Comparison of ENCODE assay signal across 9 cellular contexts in genomic region chr14:52069617-52070431, GRCh38. TPM values are rescaled to one million over a fixed set of nuclear protein-coding genes. Genes with fewer than 3 reads are reported as not detected.
A peak's percentile ranks its signal among the peaks of the same experiment; 100 is the strongest.
DNase-seq lines count a peak whose midpoint lies in the region; ATAC-seq and TF ChIP-seq lines count a peak whose summit lies in the region.
"Had no signal": no experiment of that assay in that cellular context is flagged by ENCODE, and none has a peak within 500 bp of the region (broad histone marks: within the 10 kb centered on the region; RNA-seq: fewer than 3 reads in every experiment).

No MANE protein-coding gene starts in this region.

- no peak overlapping the region for H3K27ac Mint-ChIP-seq in CD8-positive, alpha-beta T cell
- no peak overlapping the region for H3K27ac Mint-ChIP-seq in nephron progenitor cell

- peaks cover 36% of the 10 kb centered on the region for H3K27me3 Mint-ChIP-seq in CD8-positive, alpha-beta T cell (ENCODE audit: low read depth)
- H3K27me3 Mint-ChIP-seq in nephron progenitor cell (ENCODE audit: low read depth, poor library complexity): peaks cover 16% of the 10 kb centered on the region

- no peaks in the 10 kb centered on the region for H3K36me3 Mint-ChIP-seq in CD8-positive, alpha-beta T cell
- no peaks in the 10 kb centered on the region for H3K36me3 Mint-ChIP-seq in nephron progenitor cell (ENCODE audit: low read depth)

- no peak for TF ChIP-seq CTCF in CD8-positive, alpha-beta T cell (IDR thresholded peaks at IDR 0.05)
- TF ChIP-seq CTCF in Peyer's patch (IDR thresholded peaks at IDR 0.05): no peak
- TF ChIP-seq CTCF in esophagus muscularis mucosa (IDR thresholded peaks at IDR 0.05): peak in 1 of 3 experiments; percentile 9
- no peak for TF ChIP-seq CTCF in nephron progenitor cell (IDR thresholded peaks at IDR 0.05)

- H3K4me1 ChIP-seq in CD8-positive, alpha-beta T cell (ENCODE audit: insufficient read depth, low read length): peaks cover 24% of the 10 kb centered on the region
- H3K4me1 ChIP-seq in Peyer's patch (peaks cover 0 to 21% (median 12%) of the 10 kb centered on the region in 4 donors), esophagus muscularis mucosa (peaks cover 18 to 44% (median 35%) of the 10 kb centered on the region in 4 donors)

- no peak overlapping the region for H3K27ac ChIP-seq in CD8-positive, alpha-beta T cell (ENCODE audit: low read depth, low read length)
- H3K27ac ChIP-seq in Peyer's patch (peak overlapping the region; percentile 55 to 88 (median 68)), esophagus muscularis mucosa (replicated peaks in 1 of 4) (peak overlapping the region; percentile 91 to 95 (median 93))
- H3K27ac ChIP-seq: epithelial cell of prostate had no signal

- no peaks in the 10 kb centered on the region for H3K36me3 ChIP-seq in CD8-positive, alpha-beta T cell (ENCODE audit: insufficient read depth, low read length)
- H3K36me3 ChIP-seq in Peyer's patch (no peaks in the 10 kb centered on the region), esophagus muscularis mucosa (no peaks in the 10 kb centered on the region)

- TF ChIP-seq EP300 in esophagus muscularis mucosa (IDR thresholded peaks at IDR 0.05): no peak

- CTCF ChIA-PET in CD8-positive, alpha-beta T cell (lab: Charles Lee): no interaction called here

- POLR2A ChIA-PET in CD8-positive, alpha-beta T cell (lab: Charles Lee): no interaction called here

- H3K4me3 Mint-ChIP-seq in CD8-positive, alpha-beta T cell: peak overlapping the region; percentile 78
- peak overlapping the region; percentile 87 for H3K4me3 Mint-ChIP-seq in nephron progenitor cell

- TF ChIP-seq POLR2A in Peyer's patch (IDR thresholded peaks at IDR 0.05) (no peak), esophagus muscularis mucosa (IDR thresholded peaks at IDR 0.05; ENCODE audit: low read depth) (no peak)

- H3K9me3 Mint-ChIP-seq in CD8-positive, alpha-beta T cell: no peaks in the 10 kb centered on the region
- no peaks in the 10 kb centered on the region for H3K9me3 Mint-ChIP-seq in nephron progenitor cell

- H3K4me1 Mint-ChIP-seq in CD8-positive, alpha-beta T cell (ENCODE audit: low read depth): peaks cover 22% of the 10 kb centered on the region
- peaks cover 34% of the 10 kb centered on the region for H3K4me1 Mint-ChIP-seq in nephron progenitor cell

- 17% methylated on average over 17 of the region's 32 CpGs for WGBS in esophagus muscularis mucosa

- intact Hi-C loops in CD8-positive, alpha-beta T cell (cut with DNase I, micrococcal nuclease): no loop called here
- intact Hi-C loops in esophagus muscularis mucosa (cut with DNase I): loop anchor here (5.0 kb wide), 1 partner anchor 73 kb away; no protein-coding TSS in a partner anchor

- no peaks in the 10 kb centered on the region for H3K9me3 ChIP-seq in CD8-positive, alpha-beta T cell (ENCODE audit: low read length)
- H3K9me3 ChIP-seq in Peyer's patch (no peaks in the 10 kb centered on the region), esophagus muscularis mucosa (no peaks in the 10 kb centered on the region)

- peaks cover 22% of the 10 kb centered on the region for H3K27me3 ChIP-seq in CD8-positive, alpha-beta T cell (ENCODE audit: insufficient read depth, low read length)
- H3K27me3 ChIP-seq in Peyer's patch (peaks cover 0 to 11% of the 10 kb centered on the region in 2 donors), esophagus muscularis mucosa (no peaks in the 10 kb centered on the region)

- ATAC-seq in CD8-positive, alpha-beta T cell: no peak
- no peak for ATAC-seq in GM21619 (IDR thresholded peaks at IDR 0.05; ENCODE audit: unreplicated experiment)

- DNase-seq in CD8-positive, alpha-beta T cell: peak in 1 of 7 experiments; percentile 4
- no peak for DNase-seq in Peyer's patch
- DNase-seq in esophagus muscularis mucosa (ENCODE audit: extremely low spot score): peak; percentile 92
- DNase-seq in nephron progenitor cell: peak; percentile 64
- DNase-seq in midbrain (lab: John Stamatoyannopoulos, UW): no peak
- no peak for DNase-seq in cortex of kidney (lab: John Stamatoyannopoulos, UW)
- DNase-seq in NCI-H345 (lab: John Stamatoyannopoulos, UW): no peak

- peak overlapping the region; percentile 43 for H3K4me3 ChIP-seq in CD8-positive, alpha-beta T cell (ENCODE audit: low read depth, low read length)
- peak overlapping the region; percentile 42 to 71 (median 50) for H3K4me3 ChIP-seq in Peyer's patch
- H3K4me3 ChIP-seq in esophagus muscularis mucosa: peak overlapping the region; percentile 75 to 86 (median 80)

RNA-seq across cellular contexts. Expression of gene NID2, which starts 1.0 kb away (rescaled TPM):
- not detected for total RNA-seq in CD8-positive, alpha-beta T cell
- total RNA-seq in Peyer's patch: 10 to 100 TPM in 3 of 4 donors, 1 to 10 TPM in 1; 8.6 to 16.5 (median 11.5) TPM
- 10 to 100 TPM; 40.4 to 77.2 (median 57.5) TPM for total RNA-seq in esophagus muscularis mucosa

Comparison
In these comparisons a context has a peak if more than half of its experiments do, and no peak if none do; other contexts are left out.
1. DNase-seq: peak in esophagus muscularis mucosa (single experiment) and nephron progenitor cell (single experiment); none in Peyer's patch (0 of 3), midbrain (single experiment), cortex of kidney (single experiment) and NCI-H345 (single experiment).
2. RNA of gene NID2, which starts 1.0 kb away (total RNA-seq): 40.4 to 77.2 TPM in esophagus muscularis mucosa and 8.6 to 16.5 TPM in Peyer's patch; not detected in CD8-positive, alpha-beta T cell; every median in the first group is over 4 times any median in the second.
3. Peak in every context shown above with its lines, with median percentiles within 50 percentile points of each other: H3K4me3 ChIP-seq.